9 cellular contexts compared by ENCODE assay signal in the genomic region with DNA sequence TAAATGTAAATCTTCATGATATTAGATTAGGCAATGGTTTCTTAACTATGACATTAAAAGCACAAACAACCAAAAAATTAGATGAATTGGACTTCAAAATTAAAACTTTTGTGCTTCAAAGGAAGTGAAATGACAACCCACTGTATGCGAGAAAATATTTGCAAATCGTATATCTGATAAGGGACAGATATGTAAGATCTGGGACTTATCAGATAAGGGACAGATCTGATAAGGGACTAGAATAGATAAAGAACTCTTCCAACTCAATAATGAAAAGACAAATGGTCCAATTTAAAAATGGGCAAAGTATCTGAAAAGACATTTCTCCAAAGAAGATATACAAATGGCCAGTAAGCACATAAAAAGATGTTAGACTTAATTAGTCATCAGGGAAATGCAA. TPM values are rescaled to one million over a fixed set of nuclear protein-coding genes. Genes with fewer than 3 reads are reported as not detected.
"Had no signal": no experiment of that assay in that cellular context is flagged by ENCODE, and none has a peak within 500 bp of the region (broad histone marks: within the 10 kb centered on the region; RNA-seq: fewer than 3 reads in every experiment).

No MANE protein-coding gene starts in this region.

- H3K4me3 ChIP-seq: GM23248, GM23338, HAP-1 had no signal

- H3K4me2 ChIP-seq: GM23338 had no signal

- H3K27ac ChIP-seq: GM23248 had no signal

- H2AFZ ChIP-seq: GM23248, GM23338 had no signal

- DNase-seq: GM23248, GOT3, H7, H9, HCEC 1CT, HFFc6 had no signal

- H3K9me3 ChIP-seq: HAP-1 had no signal

- H3K9ac ChIP-seq: GM23248 had no signal

- H3K36me3 ChIP-seq: HAP-1 had no signal

RNA-seq across cellular contexts. Expression of a gene that starts 29.2 kb away (rescaled TPM):
- total RNA-seq: GM23248, H4, HFFc6 had no signal

RNA-seq across cellular contexts. Expression of a gene that starts 51.2 kb away (rescaled TPM):
- total RNA-seq: GM23248, GM23338, H4, H7 had no signal

RNA-seq across cellular contexts. Expression of a gene that starts 52.4 kb away (rescaled TPM):
- total RNA-seq: H4 had no signal
